20 cellular contexts compared by ENCODE assay signal in the genomic region with DNA sequence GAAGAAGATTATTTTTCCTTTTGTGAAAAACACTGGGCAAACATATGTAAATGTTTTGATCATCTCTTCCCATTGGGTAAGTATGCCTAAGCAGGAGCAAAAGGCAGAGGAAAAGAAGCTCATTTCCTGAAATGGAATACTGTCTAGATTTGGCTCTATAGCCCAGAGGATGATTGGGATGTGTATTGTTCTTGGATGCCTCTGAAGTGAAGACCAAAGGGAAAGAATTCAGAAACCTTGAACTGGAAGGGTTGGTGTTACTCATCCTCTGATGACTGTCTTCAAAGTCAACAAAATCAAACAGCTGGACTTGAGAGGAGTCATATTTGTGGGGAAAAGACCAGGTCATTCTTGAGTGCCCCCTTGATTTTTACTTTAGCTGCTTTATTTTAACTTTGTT.
A peak's percentile ranks its signal among the peaks of the same experiment; 100 is the strongest.
DNase-seq lines count a peak whose midpoint lies in the region; ATAC-seq, FAIRE-seq and TF ChIP-seq lines count a peak whose summit lies in the region.
"Had no signal": no experiment of that assay in that cellular context is flagged by ENCODE, and none has a peak within 500 bp of the region (broad histone marks: within the 10 kb centered on the region; RNA-seq: fewer than 3 reads in every experiment).

No MANE protein-coding gene starts in this region.

- peak overlapping the region; percentile 54 for H3K27ac ChIP-seq in ACC112 (ENCODE audit: low read depth, low read length)
- no peak overlapping the region for H3K27ac ChIP-seq in keratinocyte (ENCODE audit: control insufficient read depth, insufficient read depth, low read length)
- H3K27ac ChIP-seq: SJSA1, vagina had no signal

- H3K79me2 ChIP-seq in ACC112 (ENCODE audit: control insufficient read depth, insufficient read depth, low read length, unreplicated experiment) (no peaks in the 10 kb centered on the region), keratinocyte (ENCODE audit: control insufficient read depth, insufficient read depth, low read length) (no peaks in the 10 kb centered on the region)

- no peak for ATAC-seq in HG02938 (IDR thresholded peaks at IDR 0.05; ENCODE audit: unreplicated experiment)
- ATAC-seq: naive thymus-derived CD4-positive, alpha-beta T cell had no signal

- dilution Hi-C loops in keratinocyte (cut with MboI; ENCODE audit: extremely low pct_ligation_motif_present, low sequenced_read_pairs): no loop called here

- H3K4me1 ChIP-seq in ACC112 (ENCODE audit: control insufficient read depth, insufficient read depth, low read length, unreplicated experiment) (peaks cover 39% of the 10 kb centered on the region), keratinocyte (ENCODE audit: control insufficient read depth, extremely low read depth, insufficient read depth, low read length) (peaks cover 2% of the 10 kb centered on the region)
- H3K4me1 ChIP-seq: SJSA1 had no signal

- no peak overlapping the region for H3K4me2 ChIP-seq in keratinocyte (ENCODE audit: control insufficient read depth, extremely low read depth, insufficient read depth, low read depth, low read length)

- intact Hi-C loops in cardiac septum (cut with DNase I): no loop called here

- H3K36me3 ChIP-seq in ACC112 (ENCODE audit: insufficient read depth, low read length): no peaks in the 10 kb centered on the region
- H3K36me3 ChIP-seq in bronchial epithelial cell (ENCODE audit: control insufficient read depth, insufficient read depth, low read length): no peaks in the 10 kb centered on the region
- H3K36me3 ChIP-seq in keratinocyte (ENCODE audit: control insufficient read depth in 2 of 2, extremely low read depth in 1 of 2, insufficient read depth in 2 of 2, low read length in 2 of 2): no peaks in the 10 kb centered on the region
- H3K36me3 ChIP-seq: esophagus squamous epithelium, SJSA1, vagina had no signal

- no peak for TF ChIP-seq CTCF in bronchial epithelial cell (IDR thresholded peaks at IDR 0.05; ENCODE audit: insufficient read depth, low read length, severe bottlenecking)
- no peak for TF ChIP-seq CTCF in keratinocyte (optimal IDR thresholded peaks at IDR 0.05 in 1 of 3, IDR thresholded peaks at IDR 0.05 in 1 of 3, conservative IDR thresholded peaks at IDR 0.05 in 1 of 3; ENCODE audit: extremely low read depth in 1 of 3, insufficient read depth in 2 of 3, low read length in 3 of 3)

- no peak overlapping the region for H3K4me3 ChIP-seq in ACC112 (ENCODE audit: low read depth, low read length)
- no peak overlapping the region for H3K4me3 ChIP-seq in bronchial epithelial cell (ENCODE audit: low read depth, low read length)
- no peak overlapping the region for H3K4me3 ChIP-seq in keratinocyte (ENCODE audit: control insufficient read depth in 2 of 3, extremely low read depth in 1 of 3, insufficient read depth in 2 of 3, low read depth in 1 of 3, low read length in 3 of 3)
- H3K4me3 ChIP-seq: esophagus squamous epithelium, SJSA1, vagina had no signal

- H4K20me1 ChIP-seq in keratinocyte (ENCODE audit: control insufficient read depth, extremely low read depth, insufficient read depth, low read length): no peaks in the 10 kb centered on the region

- no peaks in the 10 kb centered on the region for H3K27me3 ChIP-seq in ACC112 (ENCODE audit: insufficient read depth, low read length)
- H3K27me3 ChIP-seq in bronchial epithelial cell (ENCODE audit: control insufficient read depth, insufficient read depth, low read length): no peaks in the 10 kb centered on the region
- H3K27me3 ChIP-seq in keratinocyte (ENCODE audit: control insufficient read depth, extremely low read depth, insufficient read depth, low read length): no peaks in the 10 kb centered on the region
- H3K27me3 ChIP-seq: esophagus squamous epithelium, SJSA1, vagina had no signal

- peak; percentile 86 for DNase-seq in HT1080 (ENCODE audit: low read depth)
- peak; percentile 76 for DNase-seq in bronchial epithelial cell (ENCODE audit: low read depth)
- no peak for DNase-seq in keratinocyte (ENCODE audit: low read depth, low spot score)
- DNase-seq in NCI-H1436 (lab: John Stamatoyannopoulos, UW): no peak
- DNase-seq in cardiac septum (ENCODE audit: low spot score): no peak
- DNase-seq in NCI-H345 (lab: John Stamatoyannopoulos, UW): no peak
- DNase-seq: activated CD4-positive, CD25-positive, alpha-beta regulatory T cell treated with anti-CD3 and anti-CD28 coated beads, Interleukin-2, amount 50 U/mL, for 72 hours; activated effector memory CD4-positive, alpha-beta T cell treated with anti-CD3 and anti-CD28 coated beads, Interleukin-2, amount 50 U/mL, for 16 hours; anterior cingulate cortex; esophagus squamous epithelium; GDM1; GOT3; naive thymus-derived CD4-positive, alpha-beta T cell; NCI-H1694; T-helper 9 cell had no signal

- H2AFZ ChIP-seq in ACC112 (ENCODE audit: low read length, unreplicated experiment) (peak overlapping the region; percentile 34), keratinocyte (ENCODE audit: control insufficient read depth, low read length) (no peak overlapping the region)

- FAIRE-seq in bronchial epithelial cell (lab: Jason Lieb, UNC): no peak
- FAIRE-seq in keratinocyte (lab: Jason Lieb, UNC): peak; percentile 43
- FAIRE-seq: GM12892 had no signal

- H3K9me3 ChIP-seq in keratinocyte (ENCODE audit: control insufficient read depth, low read depth, low read length): no peaks in the 10 kb centered on the region
- H3K9me3 ChIP-seq: esophagus squamous epithelium, SJSA1, vagina had no signal

- no peak overlapping the region for H3K9ac ChIP-seq in keratinocyte (ENCODE audit: control insufficient read depth, extremely low read depth, insufficient read depth, low read length)

- H3K9me1 ChIP-seq in keratinocyte (ENCODE audit: control insufficient read depth, extremely low read depth, insufficient read depth, low read length): no peaks in the 10 kb centered on the region

Comparison
In these comparisons a context has a peak if more than half of its experiments do, and no peak if none do; other contexts are left out.
1. DNase-seq: peak in HT1080 (single experiment) and bronchial epithelial cell (single experiment); none in keratinocyte (single experiment), NCI-H1436 (single experiment), cardiac septum (single experiment) and NCI-H345 (single experiment).